ENCODE assay signal across 10 cellular contexts in the genomic region with DNA sequence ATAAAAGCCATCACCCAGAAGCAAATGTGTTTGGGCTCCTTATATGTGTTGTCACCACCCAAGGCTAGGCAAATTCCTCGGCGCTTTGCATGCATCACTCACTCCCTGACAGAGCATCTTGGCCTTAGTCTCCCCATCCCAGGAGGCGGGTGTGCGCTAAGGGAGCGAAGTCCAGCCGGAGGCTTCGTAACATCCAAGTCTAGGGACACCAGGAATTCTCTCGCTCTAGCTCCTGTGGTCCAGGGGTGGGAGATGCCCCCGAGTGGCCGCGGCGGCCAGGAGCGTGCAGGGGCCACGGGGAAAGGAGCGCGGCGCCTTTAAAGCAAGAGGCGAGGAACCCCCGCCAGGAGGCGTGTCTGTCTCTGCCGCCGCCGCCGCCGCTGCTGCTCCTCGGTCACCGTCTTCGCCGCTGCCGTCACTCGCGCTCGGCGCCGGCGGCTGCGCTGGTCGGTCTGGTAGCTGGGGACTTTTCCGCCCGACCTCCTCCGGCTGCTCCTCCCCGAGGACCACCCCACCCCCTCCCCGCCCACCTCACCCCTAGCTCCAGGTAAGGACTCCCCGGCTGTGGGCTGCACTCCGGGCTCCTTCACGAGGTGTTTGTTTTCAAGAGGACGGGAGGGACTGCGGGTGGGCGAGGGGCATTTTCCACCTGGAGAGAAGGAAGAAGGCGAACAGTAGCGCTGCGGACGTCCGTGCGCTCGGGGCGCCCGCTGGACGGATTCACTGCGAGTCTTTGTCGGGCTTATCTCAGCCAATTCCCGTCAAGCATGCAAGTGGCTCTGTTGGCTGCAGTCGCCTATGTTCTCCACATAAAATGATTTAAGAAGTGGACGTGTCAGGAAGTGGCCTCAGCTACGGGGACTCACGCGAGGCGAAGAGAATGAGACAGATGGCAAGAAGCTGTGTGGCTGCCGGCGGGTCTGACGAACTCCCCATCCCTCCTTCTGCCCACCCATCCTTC. TPM values are rescaled to one million over a fixed set of nuclear protein-coding genes. Genes with fewer than 3 reads are reported as not detected.
A peak's percentile ranks its signal among the peaks of the same experiment; 100 is the strongest.
DNase-seq lines count a peak whose midpoint lies in the region; ATAC-seq and TF ChIP-seq lines count a peak whose summit lies in the region.
"Had no signal": no experiment of that assay in that cellular context is flagged by ENCODE, and none has a peak within 500 bp of the region (broad histone marks: within the 10 kb centered on the region; RNA-seq: fewer than 3 reads in every experiment).

A gene (plus strand): TSS at position 418 of the 961 bp plus-strand sequence.

- H3K27me3 ChIP-seq in PC-9 (ENCODE audit: insufficient read depth, low read depth) (peaks cover 41% of the 10 kb centered on the region), endocrine pancreas (ENCODE audit: control insufficient read depth, insufficient read depth, low read length) (no peaks in the 10 kb centered on the region)
- peaks cover 8% of the 10 kb centered on the region for H3K27me3 ChIP-seq in CD4-positive, alpha-beta memory T cell (ENCODE audit: insufficient read depth, low read length)

- peak within 1 kb of the TSS; percentile 93 for H3K4me2 ChIP-seq in PC-9

- no peak within 1 kb of the TSS for H3K27ac ChIP-seq in PC-9
- H3K27ac ChIP-seq in CD4-positive, alpha-beta memory T cell (ENCODE audit: low read depth, low read length): no peak within 1 kb of the TSS

- H3K9ac ChIP-seq in endocrine pancreas (ENCODE audit: control insufficient read depth, insufficient read depth, low read length): peak within 1 kb of the TSS; percentile 52

- DNase-seq in SIG-M5 treated with dmso at 0.1 percent for 504 hours (lab: John Stamatoyannopoulos, UW; ENCODE audit: unreplicated experiment) (peak; percentile 19), SIG-M5 (lab: John Stamatoyannopoulos, UW) (no peak), PC-9 (peak in 1 of 2 experiments; percentile 49), mucosa of descending colon (peak in 2 of 3 donors; percentile 38 to 47)
- DNase-seq in CD4-positive, alpha-beta memory T cell: no peak
- no peak for DNase-seq in effector CD4-positive, alpha-beta T cell
- DNase-seq: activated T-cell treated with anti-CD3 and anti-CD28 coated beads, Interleukin-2, amount 50 U/mL, for 4 hours had no signal

- BruUV-seq in PC-9 (replicated peaks; lab: Mats Ljungman, UMichigan): no TSS peak

- no peaks in the 10 kb centered on the region for H3F3A ChIP-seq in PC-9 (ENCODE audit: insufficient read depth, low read depth)

- H4K20me1 ChIP-seq in PC-9 (ENCODE audit: insufficient read depth): no peaks in the 10 kb centered on the region

- H3K27ac Mint-ChIP-seq in CD4-positive, alpha-beta memory T cell: no peak within 1 kb of the TSS

- no peaks in the 10 kb centered on the region for H3K79me2 ChIP-seq in PC-9 (ENCODE audit: low read depth)

- no peak within 1 kb of the TSS for H3K4me3 Mint-ChIP-seq in CD4-positive, alpha-beta memory T cell
- H3K4me3 Mint-ChIP-seq: activated T-cell treated with anti-CD3 and anti-CD28 coated beads, Interleukin-2, amount 50 U/mL, for 4 hours had no signal

- H3K9me2 ChIP-seq in PC-9 (ENCODE audit: insufficient read depth): no peaks in the 10 kb centered on the region

- H3K4me1 Mint-ChIP-seq in CD4-positive, alpha-beta memory T cell: no peaks in the 10 kb centered on the region

- H3K4me3 ChIP-seq in PC-9 (peak within 1 kb of the TSS; percentile 59), endocrine pancreas (ENCODE audit: control insufficient read depth, insufficient read depth, low read length) (peak within 1 kb of the TSS; percentile 81), mucosa of descending colon (no peak within 1 kb of the TSS)
- H3K4me3 ChIP-seq in CD4-positive, alpha-beta memory T cell (ENCODE audit: low read length in 2 of 2): no peak within 1 kb of the TSS

- H3K27me3 Mint-ChIP-seq in CD4-positive, alpha-beta memory T cell: peaks cover 21 to 24% of the 10 kb centered on the region in 2 donors

- TF ChIP-seq CTCF in PC-9 (conservative IDR thresholded peaks at IDR 0.05) (peak; percentile 66), mucosa of descending colon (IDR thresholded peaks at IDR 0.05) (no peak)

- intact Hi-C loops in PC-9 (cut with micrococcal nuclease; ENCODE audit: unreplicated experiment): no loop called here
- intact Hi-C loops in mucosa of descending colon (cut with DNase I, micrococcal nuclease): no loop called here
- intact Hi-C loops in CD4-positive, alpha-beta memory T cell (cut with micrococcal nuclease): no loop called here

- POLR2A ChIA-PET in PC-9 (lab: Charles Lee; ENCODE audit: unreplicated experiment): interaction anchor here (0.5 kb wide), 1 partner anchor 1475 kb away, joined by 3 read pairs; no protein-coding TSS in a partner anchor
- POLR2A ChIA-PET in CD4-positive, alpha-beta memory T cell (lab: Charles Lee; ENCODE audit: partially characterized antibody): no interaction called here

- peaks cover 0 to 23% (median 8%) of the 10 kb centered on the region in 8 donors for H3K9me3 Mint-ChIP-seq in CD4-positive, alpha-beta memory T cell

- H3K9me3 ChIP-seq in PC-9 (ENCODE audit: insufficient read depth, low read depth) (no peaks in the 10 kb centered on the region), endocrine pancreas (ENCODE audit: control insufficient read depth, low read length) (no peaks in the 10 kb centered on the region), mucosa of descending colon (no peaks in the 10 kb centered on the region)
- H3K9me3 ChIP-seq in CD4-positive, alpha-beta memory T cell (ENCODE audit: control insufficient read depth in 1 of 2, low read length in 2 of 2): no peaks in the 10 kb centered on the region
- H3K9me3 ChIP-seq: Caco-2 had no signal

- ATAC-seq in HG03521 (IDR thresholded peaks at IDR 0.05; ENCODE audit: unreplicated experiment) (peak; percentile 68), mucosa of descending colon (peak; percentile 71)

- CTCF ChIA-PET in PC-9 (lab: Charles Lee): interaction anchor here (0.6 kb wide), 1 partner anchor 424 kb away, joined by 3 read pairs; no protein-coding TSS in a partner anchor
- CTCF ChIA-PET in CD4-positive, alpha-beta memory T cell (lab: Charles Lee; ENCODE audit: partially characterized antibody): no interaction called here

- H3K4me1 ChIP-seq in PC-9 (replicated peaks; ENCODE audit: insufficient read depth) (0 out of 2 replicates have a peak, but pooled peaks cover 14% of the 10 kb centered on the region), endocrine pancreas (ENCODE audit: control insufficient read depth, insufficient read depth, low read length) (peaks cover 22% of the 10 kb centered on the region), mucosa of descending colon (ENCODE audit: low read depth) (no peaks in the 10 kb centered on the region)
- no peaks in the 10 kb centered on the region for H3K4me1 ChIP-seq in CD4-positive, alpha-beta memory T cell (ENCODE audit: insufficient read depth, low read length)
- H3K4me1 ChIP-seq: Caco-2 had no signal

- no peaks in the 10 kb centered on the region for H3K36me3 ChIP-seq in PC-9 (ENCODE audit: low read depth)
- H3K36me3 ChIP-seq in endocrine pancreas (ENCODE audit: control insufficient read depth, insufficient read depth, low read length): no peaks in the 10 kb centered on the region
- H3K36me3 ChIP-seq in mucosa of descending colon (ENCODE audit: low read depth): no peaks in the 10 kb centered on the region
- H3K36me3 ChIP-seq in CD4-positive, alpha-beta memory T cell (ENCODE audit: insufficient read depth, low read length): no peaks in the 10 kb centered on the region

- H3K36me3 Mint-ChIP-seq in CD4-positive, alpha-beta memory T cell: no peaks in the 10 kb centered on the region

- peak within 1 kb of the TSS; percentile 89 for H2AFZ ChIP-seq in PC-9

RNA-seq across cellular contexts. Expression of the gene that starts here (rescaled TPM):
- 0.43 and 0.61 TPM in 2 replicates for total RNA-seq in PC-9 (2021)
- 1 to 10 TPM; 1.3 to 1.8 (median 1.5) TPM for total RNA-seq in mucosa of descending colon
- not detected for total RNA-seq in CD4-positive, alpha-beta memory T cell
- polyA plus RNA-seq in CD4-positive, alpha-beta memory T cell: not detected
- total RNA-seq: activated T-cell treated with anti-CD3 and anti-CD28 coated beads, Interleukin-2, amount 50 U/mL, for 4 hours had no signal

Comparison
In these comparisons a context has a peak if more than half of its experiments do, and no peak if none do; other contexts are left out.
1. DNase-seq: peak in SIG-M5 treated with dmso at 0.1 percent for 504 hours (single experiment) and mucosa of descending colon (2 of 3); none in SIG-M5 (single experiment), CD4-positive, alpha-beta memory T cell (0 of 5) and effector CD4-positive, alpha-beta T cell (single experiment).
2. H3K4me3 ChIP-seq: peak in PC-9 (single experiment) and endocrine pancreas (single experiment); none in mucosa of descending colon (single experiment) and CD4-positive, alpha-beta memory T cell (0 of 2).